21 cellular contexts compared by ENCODE assay signal in the genomic region with DNA sequence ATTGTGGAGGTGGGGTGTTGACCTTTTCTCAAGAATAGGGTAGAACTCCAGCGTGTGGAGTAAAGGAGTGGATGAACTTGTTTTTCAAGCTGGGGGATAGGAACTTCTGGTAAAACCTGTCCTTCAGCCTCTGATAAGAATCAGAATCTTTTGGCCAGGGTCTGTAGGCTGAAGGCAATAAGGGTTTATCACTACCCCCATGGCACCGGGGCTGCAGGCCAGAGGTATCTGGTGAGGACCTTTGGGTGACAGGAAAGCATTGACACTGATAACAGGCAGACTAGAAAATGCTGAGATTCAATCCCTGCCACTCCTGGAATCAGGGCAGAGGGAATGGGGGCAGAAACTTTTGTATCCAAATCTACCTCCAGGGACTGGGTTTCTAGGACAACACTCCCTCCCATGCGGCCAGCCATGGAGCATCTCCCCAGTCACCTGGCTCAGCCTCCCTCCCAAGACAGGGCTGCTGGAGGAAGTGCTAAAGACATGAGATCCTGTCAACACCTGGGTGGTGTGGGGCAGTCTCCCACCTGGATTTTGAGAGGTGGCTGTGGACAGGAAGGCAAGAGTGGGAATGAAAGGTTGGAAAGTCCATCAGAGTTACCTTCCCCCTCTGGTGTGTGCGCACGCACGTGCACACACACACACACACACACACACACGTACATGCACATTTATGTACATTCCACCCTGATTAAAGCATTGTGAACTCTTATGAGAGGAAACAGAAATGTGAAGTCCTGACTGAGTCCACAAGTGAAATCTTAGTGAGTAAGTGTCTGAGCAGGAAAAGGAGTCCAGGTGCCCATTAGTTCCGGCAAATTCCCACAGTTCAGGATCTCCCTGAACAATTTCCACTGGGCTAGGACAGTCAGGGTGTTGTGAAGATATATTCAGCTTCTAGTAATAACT. TPM values are rescaled to one million over a fixed set of nuclear protein-coding genes. Genes with fewer than 3 reads are reported as not detected.
DNase-seq lines count a peak whose midpoint lies in the region; ATAC-seq, FAIRE-seq and TF ChIP-seq lines count a peak whose summit lies in the region.
"Had no signal": no experiment of that assay in that cellular context is flagged by ENCODE, and none has a peak within 500 bp of the region (broad histone marks: within the 10 kb centered on the region; RNA-seq: fewer than 3 reads in every experiment).

No MANE protein-coding gene starts in this region.

- H3K27ac ChIP-seq in cardiac muscle cell = peak overlapping the region; percentile 55
- H3K27ac ChIP-seq in heart right ventricle = no peak overlapping the region
- H3K27ac ChIP-seq in lower lobe of right lung = peak overlapping the region; percentile 53
- H3K27ac ChIP-seq: GM23248 had no signal

- TF ChIP-seq CTCF in cardiac muscle cell (IDR thresholded peaks at IDR 0.05; ENCODE audit: low read depth, low read length) (no peak), heart right ventricle (IDR thresholded peaks at IDR 0.05) (no peak), bronchial epithelial cell (IDR thresholded peaks at IDR 0.05; ENCODE audit: insufficient read depth, low read length, severe bottlenecking) (no peak), lower lobe of right lung (IDR thresholded peaks at IDR 0.05) (no peak), lower leg skin (IDR thresholded peaks at IDR 0.05) (no peak)

- H3K27me3 ChIP-seq in cardiac muscle cell = no peaks in the 10 kb centered on the region
- H3K27me3 ChIP-seq in heart right ventricle = peaks cover 0 to 7% (median 0%) of the 10 kb centered on the region in 7 donors
- no peaks in the 10 kb centered on the region for H3K27me3 ChIP-seq in bronchial epithelial cell (ENCODE audit: control insufficient read depth, insufficient read depth, low read length)
- no peaks in the 10 kb centered on the region for H3K27me3 ChIP-seq in lower lobe of right lung (ENCODE audit: low read depth)

- intact Hi-C loops in heart right ventricle (cut with DNase I) (loop anchor here in 1 of 10 donors (10.0 kb wide), 1 partner anchor 64 kb away; no protein-coding TSS in a partner anchor), lower lobe of right lung (cut with DNase I) (no loop called here), lower leg skin (cut with DNase I; ENCODE audit: low total_unique reads) (no loop called here)

- no peak for TF ChIP-seq POLR2A in lower leg skin (IDR thresholded peaks at IDR 0.05)

- DNase-seq in cardiac muscle cell (ENCODE audit: low read depth in 1 of 2, low spot score in 1 of 2) (peak in 1 of 2 donors; percentile 11), heart right ventricle (no peak), bronchial epithelial cell (ENCODE audit: low read depth) (peak; percentile 71), lower lobe of right lung (no peak), Kasumi-1 (lab: John Stamatoyannopoulos, UW) (no peak), lower leg skin (ENCODE audit: low spot score in 2 of 2) (no peak), NCI-H2107 treated with DMSO at 0.1 percent for 48 hours (lab: John Stamatoyannopoulos, UW; ENCODE audit: unreplicated experiment) (no peak)
- DNase-seq in stimulated activated CD4-positive, alpha-beta T cell treated with anti-CD3 and anti-CD28 coated beads, Interleukin-12 subunit alpha, Interleukin-12 subunit beta, amount 100 ng/mL, for 4 hours = no peak
- DNase-seq: activated CD8-positive, alpha-beta memory T cell treated with anti-CD3 and anti-CD28 coated beads, Interleukin-2, amount 50 U/mL, for 4 hours; CD4-positive, CD25-positive, alpha-beta regulatory T cell; GM23248; head of caudate nucleus; kidney; mucosa of descending colon; NCI-H1105 treated with DMSO at 0.1 percent for 48 hours; NCI-H2227 treated with DMSO at 0.1 percent for 48 hours; occipital lobe; SHP77 treated with DMSO at 0.1 percent for 48 hours; stimulated activated CD4-positive, alpha-beta T cell treated with anti-CD3 and anti-CD28 coated beads, Interleukin-4, amount 100 ng/mL, for 4 hours had no signal

- peaks cover 22% of the 10 kb centered on the region for H3K4me1 ChIP-seq in cardiac muscle cell (ENCODE audit: low read depth)
- H3K4me1 ChIP-seq in heart right ventricle = no peaks in the 10 kb centered on the region
- H3K4me1 ChIP-seq in lower lobe of right lung = peaks cover 6% of the 10 kb centered on the region

- H3K36me3 ChIP-seq in cardiac muscle cell (no peaks in the 10 kb centered on the region), heart right ventricle (no peaks in the 10 kb centered on the region), bronchial epithelial cell (ENCODE audit: control insufficient read depth, insufficient read depth, low read length) (no peaks in the 10 kb centered on the region), lower lobe of right lung (no peaks in the 10 kb centered on the region)

- FAIRE-seq in bronchial epithelial cell (lab: Jason Lieb, UNC) = no peak
- FAIRE-seq: kidney had no signal

- no peak for ATAC-seq in heart right ventricle
- ATAC-seq in lower lobe of right lung = peak; percentile 63 to 71
- ATAC-seq: mucosa of descending colon had no signal

- H3K9me3 ChIP-seq in cardiac muscle cell (ENCODE audit: low read depth) (no peaks in the 10 kb centered on the region), heart right ventricle (no peaks in the 10 kb centered on the region), lower lobe of right lung (no peaks in the 10 kb centered on the region)
- H3K9me3 ChIP-seq: mucosa of descending colon had no signal

- WGBS in heart right ventricle, 2 donors = 80% methylated on average over 8 of the region's 8 CpGs
- WGBS in lower leg skin, 2 donors = 75% methylated on average over 8 of the region's 8 CpGs

- H3K4me3 ChIP-seq in cardiac muscle cell (no peak overlapping the region), heart right ventricle (no peak overlapping the region), bronchial epithelial cell (ENCODE audit: low read depth, low read length) (no peak overlapping the region), lower lobe of right lung (no peak overlapping the region), lower leg skin (ENCODE audit: low read depth, poor library complexity, severe bottlenecking) (no peak overlapping the region)
- H3K4me3 ChIP-seq: GM23248, mucosa of descending colon had no signal

RNA-seq across cellular contexts. Expression of a gene that starts 53.1 kb away (rescaled TPM):
- 0.77 and 2.1 TPM in 2 replicates for total RNA-seq in cardiac muscle cell
- 1.1 and 3.1 TPM in 2 replicates for polyA plus RNA-seq in cardiac muscle cell
- not detected for total RNA-seq in heart right ventricle
- under 1 TPM in 1 of 2 donors, not detected in 1; 0.04 TPM for polyA plus RNA-seq in heart right ventricle
- not detected in 2 replicates for total RNA-seq in bronchial epithelial cell
- total RNA-seq in lower lobe of right lung = 5.1 TPM
- total RNA-seq in lower leg skin = not detected
- total RNA-seq: CD4-positive, CD25-positive, alpha-beta regulatory T cell; Daoy had no signal
- polyA plus RNA-seq: fibroblast of lung had no signal

Comparison
In these comparisons a context has a peak if more than half of its experiments do, and no peak if none do; other contexts are left out.
1. H3K27ac ChIP-seq: peak in cardiac muscle cell (single experiment) and lower lobe of right lung (single experiment); none in heart right ventricle (0 of 10).
2. ATAC-seq: peak in lower lobe of right lung (2 of 2); none in heart right ventricle (0 of 8).